Comparison of ENCODE assay signal across 28 cellular contexts in genomic region chr4:149211961-149212360, GRCh38.
"Had no signal": no experiment of that assay in that cellular context is flagged by ENCODE, and none has a peak within 500 bp of the region (broad histone marks: within the 10 kb centered on the region; RNA-seq: fewer than 3 reads in every experiment).

No MANE protein-coding gene starts in this region.

- DNase-seq: occipital lobe; ovary; posterior cingulate gyrus; psoas muscle; right cardiac atrium; right lobe of liver; sigmoid colon; small intestine; stimulated activated CD4-positive, alpha-beta T cell treated with anti-CD3 and anti-CD28 coated beads, Interleukin-15, amount 100 ng/mL, for 24 hours; stimulated activated CD4-positive, alpha-beta T cell treated with anti-CD3 and anti-CD28 coated beads, Interleukin-2, amount 100 ng/mL, for 24 hours; stimulated activated CD4-positive, alpha-beta T cell treated with anti-CD3 and anti-CD28 coated beads, Interleukin-2, amount 100 ng/mL, for 48 hours; stimulated activated CD4-positive, alpha-beta T cell treated with anti-CD3 and anti-CD28 coated beads, Interleukin-4, amount 100 ng/mL, for 24 hours; stimulated activated naive B cell treated with anti-CD40 and anti-IgM and Interleukin-4, amounts not matched to agents 10 μg/mL and 1 μg/mL and 100 μg/mL, for 72 hours; stimulated activated naive CD4-positive, alpha-beta T cell treated with Interleukin-2 at 50 U/mL for 16 hours; stomach; thyroid gland; trophoblast cell; upper lobe of left lung had no signal

- H3K27ac ChIP-seq: neural progenitor cell, ovary, parathyroid adenoma, psoas muscle, right lobe of liver, sigmoid colon, stomach, thoracic aorta, thyroid gland, tibial nerve, upper lobe of left lung, vagina had no signal

- H3K79me2 ChIP-seq: parathyroid adenoma had no signal

- FAIRE-seq: small intestine, urothelium cell line had no signal

- ATAC-seq: psoas muscle; right cardiac atrium; right lobe of liver; stimulated activated effector memory CD8-positive, alpha-beta T cell treated with anti-CD3 and anti-CD28 coated beads, Interleukin-12 subunit alpha, Interleukin-12 subunit beta, amount 100 ng/mL, for 72 hours; stimulated activated naive B cell treated with anti-CD40 and anti-IgM and Interleukin-4, amounts not matched to agents 10 μg/mL and 1 μg/mL and 100 μg/mL, for 72 hours had no signal

- H3K4me3 Mint-ChIP-seq: nephron; neural progenitor cell; stimulated activated effector memory CD8-positive, alpha-beta T cell treated with anti-CD3 and anti-CD28 coated beads, Interleukin-12 subunit alpha, Interleukin-12 subunit beta, amount 100 ng/mL, for 72 hours; stimulated activated naive B cell treated with anti-CD40 and anti-IgM and Interleukin-4, amounts not matched to agents 10 μg/mL and 1 μg/mL and 100 μg/mL, for 72 hours; stimulated activated naive CD8-positive, alpha-beta T cell treated with anti-CD3 and anti-CD28 coated beads, Interleukin-15, Interleukin-2, amounts not matched to agents 100 ng/mL and 50 ng/mL, for 24 hours had no signal

- H3K9me3 ChIP-seq: ovary, psoas muscle, right lobe of liver, sigmoid colon, stomach, thoracic aorta, thyroid gland, tibial nerve, upper lobe of left lung, vagina had no signal

- H3K36me3 Mint-ChIP-seq: neural progenitor cell; stimulated activated effector memory CD8-positive, alpha-beta T cell treated with anti-CD3 and anti-CD28 coated beads, Interleukin-12 subunit alpha, Interleukin-12 subunit beta, amount 100 ng/mL, for 72 hours; stimulated activated naive B cell treated with anti-CD40 and anti-IgM and Interleukin-4, amounts not matched to agents 10 μg/mL and 1 μg/mL and 100 μg/mL, for 72 hours had no signal

- H3K27ac Mint-ChIP-seq: nephron; neural progenitor cell; progenitor cell of endocrine pancreas; stimulated activated effector memory CD8-positive, alpha-beta T cell treated with anti-CD3 and anti-CD28 coated beads, Interleukin-12 subunit alpha, Interleukin-12 subunit beta, amount 100 ng/mL, for 72 hours; stimulated activated naive B cell treated with anti-CD40 and anti-IgM and Interleukin-4, amounts not matched to agents 10 μg/mL and 1 μg/mL and 100 μg/mL, for 72 hours; stimulated activated naive CD8-positive, alpha-beta T cell treated with anti-CD3 and anti-CD28 coated beads, Interleukin-15, Interleukin-2, amounts not matched to agents 100 ng/mL and 50 ng/mL, for 24 hours had no signal

- H2AFZ ChIP-seq: neural progenitor cell, parathyroid adenoma had no signal

- H3K4me2 ChIP-seq: neural progenitor cell had no signal

- H3K36me3 ChIP-seq: neural progenitor cell, ovary, right lobe of liver, sigmoid colon, stomach, thoracic aorta, thyroid gland, tibial nerve, upper lobe of left lung, vagina had no signal

- H3K27me3 ChIP-seq: neural progenitor cell, right lobe of liver, sigmoid colon, stomach, thyroid gland, tibial nerve, upper lobe of left lung, vagina had no signal

- H3K9ac ChIP-seq: neural progenitor cell, parathyroid adenoma had no signal

- H3K9me3 Mint-ChIP-seq: nephron; neural progenitor cell; stimulated activated effector memory CD8-positive, alpha-beta T cell treated with anti-CD3 and anti-CD28 coated beads, Interleukin-12 subunit alpha, Interleukin-12 subunit beta, amount 100 ng/mL, for 72 hours; stimulated activated naive CD8-positive, alpha-beta T cell treated with anti-CD3 and anti-CD28 coated beads, Interleukin-15, Interleukin-2, amounts not matched to agents 100 ng/mL and 50 ng/mL, for 24 hours had no signal

- H3K4me1 ChIP-seq: neural progenitor cell, parathyroid adenoma, psoas muscle, right lobe of liver, sigmoid colon, stomach, thyroid gland, tibial nerve, upper lobe of left lung, vagina had no signal

- H3K4me3 ChIP-seq: neural progenitor cell, ovary, psoas muscle, right lobe of liver, sigmoid colon, stomach, thoracic aorta, thyroid gland, tibial nerve, upper lobe of left lung, vagina had no signal

- H3K4me1 Mint-ChIP-seq: nephron; neural progenitor cell; stimulated activated effector memory CD8-positive, alpha-beta T cell treated with anti-CD3 and anti-CD28 coated beads, Interleukin-12 subunit alpha, Interleukin-12 subunit beta, amount 100 ng/mL, for 72 hours; stimulated activated naive B cell treated with anti-CD40 and anti-IgM and Interleukin-4, amounts not matched to agents 10 μg/mL and 1 μg/mL and 100 μg/mL, for 72 hours had no signal

- H3K27me3 Mint-ChIP-seq: progenitor cell of endocrine pancreas; stimulated activated naive B cell treated with anti-CD40 and anti-IgM and Interleukin-4, amounts not matched to agents 10 μg/mL and 1 μg/mL and 100 μg/mL, for 72 hours had no signal
